Comparison of ENCODE assay signal across 7 cellular contexts in the genomic region with DNA sequence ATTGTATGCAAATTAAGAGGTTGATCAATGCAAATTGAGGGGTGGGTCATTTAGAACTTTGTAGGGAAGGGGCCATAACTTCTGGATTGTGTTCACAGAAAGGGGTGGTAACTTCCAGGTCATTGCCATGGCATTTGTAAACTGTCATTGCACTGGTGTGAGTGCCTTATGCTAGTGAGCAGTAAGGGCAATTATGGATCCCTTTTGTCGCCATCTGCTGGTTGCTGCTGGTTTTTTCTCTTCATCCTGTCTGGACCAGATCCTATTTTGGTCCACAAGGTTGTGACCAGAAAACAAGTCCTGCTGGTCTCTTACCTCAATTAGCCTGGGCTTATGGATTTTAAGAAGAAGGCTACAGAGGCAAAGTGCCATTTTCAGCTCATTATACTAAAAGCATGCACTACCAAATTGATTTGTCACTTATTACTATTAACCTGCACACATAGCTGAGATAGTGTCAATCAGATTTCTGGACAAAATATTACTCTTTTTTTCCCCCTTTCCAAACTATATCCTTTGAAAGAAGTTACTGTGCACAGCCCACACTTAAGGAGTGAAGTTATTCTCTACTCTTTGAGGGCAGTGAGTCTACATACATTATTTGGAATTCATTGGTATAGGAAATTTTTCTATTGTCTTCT.
DNase-seq lines count a peak whose midpoint lies in the region; TF ChIP-seq lines count a peak whose summit lies in the region.

No MANE protein-coding gene starts in this region.

- H3K36me3 ChIP-seq in Karpas-422 (ENCODE audit: insufficient read depth, low read length) (no peaks in the 10 kb centered on the region), adipocyte (ENCODE audit: control insufficient read depth, insufficient read depth, low read length, severe bottlenecking) (no peaks in the 10 kb centered on the region), hepatocyte (replicated peaks; ENCODE audit: insufficient read depth, low read depth) (no peaks in the 10 kb centered on the region)

- DNase-seq in GOT3 (lab: John Stamatoyannopoulos, UW), result peak; percentile 10
- peak; percentile 83 for DNase-seq in Karpas-422
- DNase-seq in SKM-1 (lab: John Stamatoyannopoulos, UW; ENCODE audit: unreplicated experiment), result peak; percentile 52
- peak; percentile 75 for DNase-seq in adipocyte (ENCODE audit: low read depth)
- DNase-seq in hepatocyte (ENCODE audit: low spot score), result peak; percentile 61
- DNase-seq in stimulated activated CD4-positive, alpha-beta T cell treated with anti-CD3 and anti-CD28 coated beads, Interleukin-12 subunit alpha, Interleukin-12 subunit beta, amount 100 ng/mL, for 4 hours, result peak; percentile 53

- no peaks in the 10 kb centered on the region for H3K79me2 ChIP-seq in Karpas-422 (ENCODE audit: low read length)
- no peaks in the 10 kb centered on the region for H3K79me2 ChIP-seq in hepatocyte

- no peak overlapping the region for H3K27ac ChIP-seq in Karpas-422 (ENCODE audit: low read length)
- H3K27ac ChIP-seq in hepatocyte, result no peak overlapping the region

- no peak overlapping the region for H3K4me2 ChIP-seq in Karpas-422 (ENCODE audit: low read depth, low read length, poor library complexity, severe bottlenecking)
- no peak overlapping the region for H3K4me2 ChIP-seq in hepatocyte

- H3K9me3 ChIP-seq in Karpas-422 (ENCODE audit: low read length), result no peaks in the 10 kb centered on the region
- no peaks in the 10 kb centered on the region for H3K9me3 ChIP-seq in adipocyte (ENCODE audit: control insufficient read depth, low read length)
- no peaks in the 10 kb centered on the region for H3K9me3 ChIP-seq in hepatocyte (ENCODE audit: low read depth)

- H3K9me2 ChIP-seq in Karpas-422 (replicated peaks; ENCODE audit: insufficient read depth, low read length) (no peaks in the 10 kb centered on the region), hepatocyte (replicated peaks; ENCODE audit: insufficient read depth) (no peaks in the 10 kb centered on the region)

- TF ChIP-seq CTCF in GM12872 (IDR thresholded peaks at IDR 0.05; ENCODE audit: insufficient read depth, low read depth, low read length) (peak; percentile 92), hepatocyte (IDR thresholded peaks at IDR 0.05; ENCODE audit: poor library complexity) (peak; percentile 56)

- H3K4me1 ChIP-seq in Karpas-422 (ENCODE audit: low read length) (0 out of 2 replicates have a peak, but pooled peaks cover 3% of the 10 kb centered on the region), adipocyte (ENCODE audit: control insufficient read depth, insufficient read depth, low read length) (peaks cover 27% of the 10 kb centered on the region), hepatocyte (ENCODE audit: insufficient read depth) (no peaks in the 10 kb centered on the region)

- H3K9ac ChIP-seq in Karpas-422 (ENCODE audit: low read length), result no peak overlapping the region
- H3K9ac ChIP-seq in adipocyte (ENCODE audit: low read length), result no peak overlapping the region

- 18% methylated on average over 1 of the region's 1 CpG for WGBS in hepatocyte (ENCODE audit: low lambda C conversion rate, missing lambda C conversion rate)

- no peak overlapping the region for H3K4me3 ChIP-seq in Karpas-422 (ENCODE audit: low read length)
- no peak overlapping the region for H3K4me3 ChIP-seq in adipocyte (ENCODE audit: low read length)
- H3K4me3 ChIP-seq in hepatocyte, result no peak overlapping the region

- H3K27me3 ChIP-seq in Karpas-422 (ENCODE audit: low read length) (no peaks in the 10 kb centered on the region), adipocyte (replicated peaks; ENCODE audit: control insufficient read depth, insufficient read depth, low read length) (no peaks in the 10 kb centered on the region), hepatocyte (no peaks in the 10 kb centered on the region)

- H4K20me1 ChIP-seq in Karpas-422 (ENCODE audit: insufficient read depth, low read depth, low read length) (no peaks in the 10 kb centered on the region), hepatocyte (ENCODE audit: insufficient read depth, poor library complexity, severe bottlenecking) (no peaks in the 10 kb centered on the region)

- H2AFZ ChIP-seq in Karpas-422 (ENCODE audit: low read length), result no peak overlapping the region
- H2AFZ ChIP-seq in hepatocyte, result no peak overlapping the region

Comparison
In these comparisons a context has a peak if more than half of its experiments do, and no peak if none do; other contexts are left out.
1. DNase-seq: peak in every context shown above with its lines; median percentile 83 in Karpas-422; 75 in adipocyte; 61 in hepatocyte; 53 in stimulated activated CD4-positive, alpha-beta T cell treated with anti-CD3 and anti-CD28 coated beads, Interleukin-12 subunit alpha, Interleukin-12 subunit beta, amount 100 ng/mL, for 4 hours; 52 in SKM-1; 10 in GOT3.